7 cellular contexts compared by ENCODE assay signal in the genomic region with DNA sequence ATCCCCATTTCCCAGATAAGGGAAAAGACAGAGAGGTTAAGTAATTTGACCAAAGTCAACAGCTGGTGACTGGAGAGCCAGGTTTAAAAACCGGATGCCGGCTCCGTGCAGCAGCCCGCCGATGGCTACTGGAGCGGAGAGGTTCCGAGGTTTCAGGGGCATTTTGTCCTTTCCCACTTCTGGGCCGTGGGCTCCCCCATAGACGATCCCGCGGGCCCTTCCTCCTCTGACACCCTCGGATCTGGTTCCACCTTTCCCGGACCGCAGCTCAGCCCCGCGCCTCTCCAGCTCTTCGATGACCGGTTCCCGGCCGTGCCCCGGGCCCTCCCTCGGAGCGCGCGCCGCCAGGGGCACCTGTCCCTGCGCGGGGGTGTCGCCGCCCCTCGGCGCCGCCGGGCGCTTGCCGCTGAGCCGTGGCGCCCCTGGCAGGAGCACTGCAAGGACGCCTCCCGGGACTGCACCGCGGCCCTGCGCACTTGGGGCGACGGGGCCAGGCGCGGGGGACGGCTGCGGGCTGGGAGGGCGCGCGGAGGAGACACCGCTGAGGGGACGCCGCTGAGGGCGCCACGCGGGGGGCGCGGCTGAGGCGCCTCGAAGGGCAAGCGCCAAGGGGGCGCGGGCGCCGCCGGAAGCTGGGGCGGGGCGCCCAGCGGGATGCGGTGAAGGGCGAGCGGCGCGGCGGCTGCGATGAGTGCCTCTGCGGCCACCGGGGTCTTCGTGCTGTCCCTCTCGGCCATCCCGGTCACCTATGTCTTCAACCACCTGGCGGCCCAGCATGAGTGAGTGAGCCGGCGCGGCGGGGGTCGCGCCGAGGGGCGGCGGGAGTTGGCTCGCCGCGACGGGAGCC. TPM values are rescaled to one million over a fixed set of nuclear protein-coding genes. Genes with fewer than 3 reads are reported as not detected.
DNase-seq lines count a peak whose midpoint lies in the region; ATAC-seq, FAIRE-seq and TF ChIP-seq lines count a peak whose summit lies in the region.

A gene (plus strand): TSS at position 652 of the 847 bp plus-strand sequence. CDS start 36 bp downstream, at position 688.

- ATAC-seq in HG03097 (IDR thresholded peaks at IDR 0.05; ENCODE audit: low FRiP score, unreplicated experiment) (peak; percentile 50), Right ventricle myocardium superior (ENCODE audit: poor library complexity) (peak; percentile 47), HG02763 (IDR thresholded peaks at IDR 0.05; ENCODE audit: unreplicated experiment) (no peak)
- peak; percentile 63 for ATAC-seq in activated T-helper 17 cell treated with anti-CD3 and anti-CD28 coated beads, Interleukin-2, amount 50 U/mL, for 72 hours (replicated peaks)

- intact Hi-C loops in Right ventricle myocardium superior (cut with DNase I), result loop anchor here (10.0 kb wide), 1 partner anchor 92 kb away; a partner anchor contains a TSS

- H3K27me3 Mint-ChIP-seq in activated T-helper 17 cell treated with anti-CD3 and anti-CD28 coated beads, Interleukin-2, amount 50 U/mL, for 72 hours, result peaks cover 55% of the 10 kb centered on the region

- H3K4me3 Mint-ChIP-seq in activated T-helper 17 cell treated with anti-CD3 and anti-CD28 coated beads, Interleukin-2, amount 50 U/mL, for 72 hours, result peak within 1 kb of the TSS; percentile 72

- H3K27ac Mint-ChIP-seq in activated T-helper 17 cell treated with anti-CD3 and anti-CD28 coated beads, Interleukin-2, amount 50 U/mL, for 72 hours, result no peak within 1 kb of the TSS

- TF ChIP-seq POLR2A in GM12892 (IDR thresholded peaks at IDR 0.05; ENCODE audit: low read depth, low read length), result no peak

- H3K4me1 ChIP-seq in parathyroid adenoma, result no peaks in the 10 kb centered on the region

- no peaks in the 10 kb centered on the region for H3K9me3 Mint-ChIP-seq in activated T-helper 17 cell treated with anti-CD3 and anti-CD28 coated beads, Interleukin-2, amount 50 U/mL, for 72 hours

- DNase-seq in GM12892 (ENCODE audit: insufficient read length) (peak; percentile 48), Right ventricle myocardium superior (peak; percentile 50), NCI-H1694 (lab: John Stamatoyannopoulos, UW) (no peak)

- TF ChIP-seq CTCF in parathyroid adenoma (IDR thresholded peaks at IDR 0.05), result no peak

- peak within 1 kb of the TSS; percentile 49 for H3K4me2 ChIP-seq in parathyroid adenoma (ENCODE audit: low read length)

- no peak within 1 kb of the TSS for H3K9ac ChIP-seq in parathyroid adenoma

- no peaks in the 10 kb centered on the region for H3K4me1 Mint-ChIP-seq in activated T-helper 17 cell treated with anti-CD3 and anti-CD28 coated beads, Interleukin-2, amount 50 U/mL, for 72 hours

- no peaks in the 10 kb centered on the region for H3K9me3 ChIP-seq in parathyroid adenoma (ENCODE audit: control insufficient read depth, low read length)

- FAIRE-seq in GM12892 (lab: Jason Lieb, UNC), result peak; percentile 30

- peak within 1 kb of the TSS; percentile 53 for H2AFZ ChIP-seq in parathyroid adenoma

- H3K36me3 Mint-ChIP-seq in activated T-helper 17 cell treated with anti-CD3 and anti-CD28 coated beads, Interleukin-2, amount 50 U/mL, for 72 hours (ENCODE audit: low read depth), result peaks cover 5% of the 10 kb centered on the region

- no peaks in the 10 kb centered on the region for H3K36me3 ChIP-seq in parathyroid adenoma (ENCODE audit: control insufficient read depth, insufficient read depth, low read length)

- no peaks in the 10 kb centered on the region for H3K79me2 ChIP-seq in parathyroid adenoma

- peak within 1 kb of the TSS; percentile 26 for H3K4me3 ChIP-seq in parathyroid adenoma (ENCODE audit: low read depth, low read length)

- H3K27ac ChIP-seq in parathyroid adenoma, result peak within 1 kb of the TSS; percentile 29

- H3K27me3 ChIP-seq in parathyroid adenoma (ENCODE audit: control insufficient read depth, insufficient read depth, low read length), result no peaks in the 10 kb centered on the region

RNA-seq across cellular contexts. Expression of the gene that starts here (rescaled TPM):
- 1.5 TPM for polyA plus RNA-seq in GM12892 (2012; ENCODE audit: missing spikeins)
- under 1 TPM; 0.54 to 0.61 TPM for total RNA-seq in activated T-helper 17 cell treated with anti-CD3 and anti-CD28 coated beads, Interleukin-2, amount 50 U/mL, for 72 hours
- 6.8 TPM for total RNA-seq in Right ventricle myocardium superior

Comparison
In these comparisons a context has a peak if more than half of its experiments do, and no peak if none do; other contexts are left out.
1. Peak in ATAC-seq in activated T-helper 17 cell treated with anti-CD3 and anti-CD28 coated beads, Interleukin-2, amount 50 U/mL, for 72 hours; RNA of the gene not detected or under 1 TPM.